In genomic region chr5:31824886-31825774, GRCh38 we compare ENCODE assay signal across 8 cellular contexts.
DNase-seq lines count a peak whose midpoint lies in the region; ATAC-seq and TF ChIP-seq lines count a peak whose summit lies in the region.

No MANE protein-coding gene starts in this region.

- peaks cover 12% of the 10 kb centered on the region for H3K9me3 Mint-ChIP-seq in activated naive CD8-positive, alpha-beta T cell treated with anti-CD3 and anti-CD28 coated beads, Interleukin-2, amount 50 U/mL, for 24 hours

- TF ChIP-seq POLR2A in Peyer's patch (IDR thresholded peaks at IDR 0.05), result no peak

- no peak overlapping the region for H3K27ac Mint-ChIP-seq in activated naive CD8-positive, alpha-beta T cell treated with anti-CD3 and anti-CD28 coated beads, Interleukin-2, amount 50 U/mL, for 24 hours

- H3K27me3 Mint-ChIP-seq in activated naive CD8-positive, alpha-beta T cell treated with anti-CD3 and anti-CD28 coated beads, Interleukin-2, amount 50 U/mL, for 24 hours, result peaks cover 3% of the 10 kb centered on the region

- H3K36me3 Mint-ChIP-seq in activated naive CD8-positive, alpha-beta T cell treated with anti-CD3 and anti-CD28 coated beads, Interleukin-2, amount 50 U/mL, for 24 hours (ENCODE audit: low read depth), result no peaks in the 10 kb centered on the region

- no peaks in the 10 kb centered on the region for H3K36me3 ChIP-seq in Peyer's patch

- H3K4me1 Mint-ChIP-seq in activated naive CD8-positive, alpha-beta T cell treated with anti-CD3 and anti-CD28 coated beads, Interleukin-2, amount 50 U/mL, for 24 hours, result peaks cover 3% of the 10 kb centered on the region

- H3K4me3 Mint-ChIP-seq in activated naive CD8-positive, alpha-beta T cell treated with anti-CD3 and anti-CD28 coated beads, Interleukin-2, amount 50 U/mL, for 24 hours, result no peak overlapping the region

- TF ChIP-seq CTCF in Peyer's patch (IDR thresholded peaks at IDR 0.05) (peak in 4 of 6 experiments; percentile 33 to 61 (median 58)), retinal pigment epithelial cell (conservative IDR thresholded peaks at IDR 0.05; ENCODE audit: low read depth, low read length) (peak; percentile 71)

- H3K4me3 ChIP-seq in Peyer's patch (no peak overlapping the region), retinal pigment epithelial cell (ENCODE audit: low read length) (no peak overlapping the region)

- no peak overlapping the region for H3K27ac ChIP-seq in Peyer's patch

- peak; percentile 12 to 81 for DNase-seq in NOMO-1 (lab: John Stamatoyannopoulos, UW; ENCODE audit: unreplicated experiment in 2 of 2)
- no peak for DNase-seq in NOMO-1 treated with dmso at 0.1 percent for 144 hours (lab: John Stamatoyannopoulos, UW; ENCODE audit: unreplicated experiment)
- DNase-seq in KG1 (lab: John Stamatoyannopoulos, UW), result peak; percentile 75
- DNase-seq in Peyer's patch, result peak in 1 of 3 donors; percentile 47
- DNase-seq in activated naive CD8-positive, alpha-beta T cell treated with anti-CD3 and anti-CD28 coated beads, Interleukin-2, amount 50 U/mL, for 24 hours, result peak; percentile 19
- peak; percentile 47 for DNase-seq in left cardiac atrium
- peak; percentile 23 for DNase-seq in retinal pigment epithelial cell (ENCODE audit: low read depth)

- peaks cover 0 to 7% (median 0%) of the 10 kb centered on the region in 4 donors for H3K9me3 ChIP-seq in Peyer's patch

- H3K27me3 ChIP-seq in Peyer's patch, result no peaks in the 10 kb centered on the region

- intact Hi-C loops in left cardiac atrium (cut with DNase I), result loop anchor here (5.0 kb wide), 3 partner anchors 252 to 267 kb away; no protein-coding TSS in a partner anchor

- ATAC-seq in activated naive CD8-positive, alpha-beta T cell treated with anti-CD3 and anti-CD28 coated beads, Interleukin-2, amount 50 U/mL, for 24 hours, result peak; percentile 59
- ATAC-seq in left cardiac atrium, result peak; percentile 85 to 88
- no peak for ATAC-seq in GM21737 (IDR thresholded peaks at IDR 0.05; ENCODE audit: unreplicated experiment)

- no peaks in the 10 kb centered on the region for H3K4me1 ChIP-seq in Peyer's patch
